ENCODE assay signal across 5 cellular contexts in genomic region chr1:34810781-34811180, GRCh38. TPM values are rescaled to one million over a fixed set of nuclear protein-coding genes. Genes with fewer than 3 reads are reported as not detected.
"Had no signal": no experiment of that assay in that cellular context is flagged by ENCODE, and none has a peak within 500 bp of the region (broad histone marks: within the 10 kb centered on the region; RNA-seq: fewer than 3 reads in every experiment).

No MANE protein-coding gene starts in this region.

RNA-seq across cellular contexts. Expression of gene GJA4, which starts 18.0 kb away (rescaled TPM):
- total RNA-seq: HepG2, HT-29, HT1080, IMR-90 had no signal
- polyA plus RNA-seq: HepG2, IgD-negative memory B cell, IMR-90 had no signal

RNA-seq across cellular contexts. Expression of gene GJB3, which starts 29.8 kb away (rescaled TPM):
- total RNA-seq: HepG2, HT1080, IMR-90 had no signal
- polyA plus RNA-seq: HepG2, IgD-negative memory B cell, IMR-90 had no signal

RNA-seq across cellular contexts. Expression of gene GJB4, which starts 51.2 kb away (rescaled TPM):
- total RNA-seq: HepG2, HT1080, IMR-90 had no signal
- polyA plus RNA-seq: HepG2, IgD-negative memory B cell, IMR-90 had no signal

RNA-seq across cellular contexts. Expression of gene GJB5, which starts 55.9 kb away (rescaled TPM):
- total RNA-seq: HepG2, HT-29, HT1080, IMR-90 had no signal
- polyA plus RNA-seq: HepG2, IgD-negative memory B cell had no signal
